ENCODE assay signal across 8 cellular contexts in genomic region chr1:212432706-212433576, GRCh38. TPM values are rescaled to one million over a fixed set of nuclear protein-coding genes. Genes with fewer than 3 reads are reported as not detected.
DNase-seq lines count a peak whose midpoint lies in the region; ATAC-seq and TF ChIP-seq lines count a peak whose summit lies in the region.

Gene NENF (plus strand): TSS chr1:212432920. CDS start chr1:212432944, 24 bp downstream.

- DNase-seq in CD14-positive monocyte (ENCODE audit: low spot score) (no peak), GM19240 (ENCODE audit: insufficient read length, low spot score) (peak; percentile 93), NCI-H82 (lab: John Stamatoyannopoulos, UW) (peak; percentile 93), mesenteric fat pad (ENCODE audit: low spot score) (peak; percentile 95)
- DNase-seq in stimulated activated CD8-positive, alpha-beta memory T cell treated with anti-CD3 and anti-CD28 coated beads, Interleukin-15, amount 100 ng/mL, for 1 hour (ENCODE audit: low read depth): peak; percentile 51

- POLR2A ChIA-PET in activated CD8-positive, alpha-beta memory T cell treated with anti-CD3 and anti-CD28 coated beads for 36 hours (lab: Charles Lee): interaction anchor here (0.7 to 1.1 kb wide), 3 partner anchors 18 to 175 kb away, joined by 3 read pairs; partner anchors contain the start of genes ATF3 and PACC1

- TF ChIP-seq CTCF in CD14-positive monocyte (IDR thresholded peaks at IDR 0.05): no peak

- peaks cover 27% of the 10 kb centered on the region for H3K4me1 Mint-ChIP-seq in CD14-positive monocyte

- H3K4me1 ChIP-seq in endocrine pancreas (ENCODE audit: control insufficient read depth, insufficient read depth, low read length): no peaks in the 10 kb centered on the region

- H3K27me3 ChIP-seq in endocrine pancreas (ENCODE audit: control insufficient read depth, insufficient read depth, low read length): no peaks in the 10 kb centered on the region

- peak; percentile 98 for ATAC-seq in HG03442 (IDR thresholded peaks at IDR 0.05; ENCODE audit: unreplicated experiment)

- H3K9ac ChIP-seq in endocrine pancreas (ENCODE audit: control insufficient read depth, insufficient read depth, low read length): peak within 1 kb of the TSS; percentile 61

- no peaks in the 10 kb centered on the region for H3K36me3 ChIP-seq in endocrine pancreas (ENCODE audit: control insufficient read depth, insufficient read depth, low read length)

- H3K4me3 ChIP-seq in endocrine pancreas (ENCODE audit: control insufficient read depth, insufficient read depth, low read length): peak within 1 kb of the TSS; percentile 83

- peak within 1 kb of the TSS; percentile 77 to 89 for H3K4me3 Mint-ChIP-seq in CD14-positive monocyte

- CTCF ChIA-PET in activated CD8-positive, alpha-beta memory T cell treated with anti-CD3 and anti-CD28 coated beads for 36 hours (lab: Charles Lee): interaction anchor here (0.7 to 1.7 kb wide), 4 partner anchors 14 to 32 kb away, joined by 3 to 5 read pairs (median 4); no protein-coding TSS in a partner anchor

- no peaks in the 10 kb centered on the region for H3K9me3 ChIP-seq in endocrine pancreas (ENCODE audit: control insufficient read depth, low read length)

- H3K36me3 Mint-ChIP-seq in CD14-positive monocyte: peaks cover 0 to 2% of the 10 kb centered on the region in 2 donors

- H3K27ac Mint-ChIP-seq in CD14-positive monocyte: peak within 1 kb of the TSS in 4 of 7 donors; percentile 30 to 60 (median 51)

- H3K27me3 Mint-ChIP-seq in CD14-positive monocyte (ENCODE audit: low read depth in 3 of 3): no peaks in the 10 kb centered on the region

- intact Hi-C loops in CD14-positive monocyte (cut with micrococcal nuclease): no loop called here

- H3K9me3 Mint-ChIP-seq in CD14-positive monocyte: no peaks in the 10 kb centered on the region

RNA-seq across cellular contexts. Expression of gene NENF, which starts in this region (rescaled TPM):
- 10 to 100 TPM; 42.3 to 56.4 TPM for polyA plus RNA-seq in CD14-positive monocyte
- total RNA-seq in activated CD8-positive, alpha-beta memory T cell treated with anti-CD3 and anti-CD28 coated beads for 36 hours: 10 to 100 TPM; 41.5 to 42.1 TPM
- total RNA-seq in mesenteric fat pad: 55.7 TPM
